In genomic region chr2:227509086-227509485, GRCh38 we compare ENCODE assay signal across 1 cellular context.
TF ChIP-seq lines count a peak whose summit lies in the region.

No MANE protein-coding gene starts in this region.

TF ChIP-seq in K562, 482 proteins besides CTCF, POLR2A, EP300 and RAD21:
- TF ChIP-seq, protein P1, sequence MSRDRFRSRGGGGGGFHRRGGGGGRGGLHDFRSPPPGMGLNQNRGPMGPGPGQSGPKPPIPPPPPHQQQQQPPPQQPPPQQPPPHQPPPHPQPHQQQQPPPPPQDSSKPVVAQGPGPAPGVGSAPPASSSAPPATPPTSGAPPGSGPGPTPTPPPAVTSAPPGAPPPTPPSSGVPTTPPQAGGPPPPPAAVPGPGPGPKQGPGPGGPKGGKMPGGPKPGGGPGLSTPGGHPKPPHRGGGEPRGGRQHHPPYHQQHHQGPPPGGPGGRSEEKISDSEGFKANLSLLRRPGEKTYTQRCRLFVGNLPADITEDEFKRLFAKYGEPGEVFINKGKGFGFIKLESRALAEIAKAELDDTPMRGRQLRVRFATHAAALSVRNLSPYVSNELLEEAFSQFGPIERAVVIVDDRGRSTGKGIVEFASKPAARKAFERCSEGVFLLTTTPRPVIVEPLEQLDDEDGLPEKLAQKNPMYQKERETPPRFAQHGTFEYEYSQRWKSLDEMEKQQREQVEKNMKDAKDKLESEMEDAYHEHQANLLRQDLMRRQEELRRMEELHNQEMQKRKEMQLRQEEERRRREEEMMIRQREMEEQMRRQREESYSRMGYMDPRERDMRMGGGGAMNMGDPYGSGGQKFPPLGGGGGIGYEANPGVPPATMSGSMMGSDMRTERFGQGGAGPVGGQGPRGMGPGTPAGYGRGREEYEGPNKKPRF (IDR thresholded peaks at IDR 0.05; ENCODE audit: low read depth, low read length) = no peak
- TF ChIP-seq ZFP1 (CRISPR knock-in tag; IDR thresholded peaks at IDR 0.05) = no peak
- no peak for TF ChIP-seq NFIC (IDR thresholded peaks at IDR 0.05)
- no peak for TF ChIP-seq RFX7 (CRISPR knock-in tag; IDR thresholded peaks at IDR 0.05)
- TF ChIP-seq PHB2 (IDR thresholded peaks at IDR 0.05; ENCODE audit: low read depth) = no peak
- TF ChIP-seq, protein P2, sequence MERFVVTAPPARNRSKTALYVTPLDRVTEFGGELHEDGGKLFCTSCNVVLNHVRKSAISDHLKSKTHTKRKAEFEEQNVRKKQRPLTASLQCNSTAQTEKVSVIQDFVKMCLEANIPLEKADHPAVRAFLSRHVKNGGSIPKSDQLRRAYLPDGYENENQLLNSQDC (CRISPR knock-in tag; IDR thresholded peaks at IDR 0.05) = no peak
- TF ChIP-seq HEY1 (CRISPR knock-in tag; IDR thresholded peaks at IDR 0.05; ENCODE audit: borderline replicate concordance) = no peak
- no peak for TF ChIP-seq PURB (CRISPR knock-in tag; IDR thresholded peaks at IDR 0.05; ENCODE audit: low read depth)
TF ChIP-seq in K562: peak in this region for 0.
